In the genomic region with DNA sequence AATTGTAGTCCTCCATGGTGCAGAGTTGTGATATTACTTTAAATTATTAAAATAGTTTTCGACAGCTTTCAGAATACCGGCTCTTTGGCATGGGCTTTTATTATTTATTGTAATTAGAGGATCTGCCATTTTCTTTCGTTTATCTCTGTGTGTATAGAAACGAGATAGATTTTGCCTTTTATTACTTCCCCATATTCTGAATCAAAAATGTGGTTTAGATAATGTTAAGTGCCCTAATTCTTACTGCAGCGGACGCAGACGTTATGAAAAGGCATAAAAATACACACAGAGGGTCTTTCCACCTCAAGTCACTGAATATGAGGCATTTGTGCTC, we compare ENCODE assay signal across 1 cellular context.
TF ChIP-seq lines count a peak whose summit lies in the region.

No MANE protein-coding gene starts in this region.

TF ChIP-seq in IMR-90, 13 proteins besides CTCF, POLR2A, EP300 and RAD21 (continued from another document):
- TF ChIP-seq MAFK (IDR thresholded peaks at IDR 0.05; ENCODE audit: low read depth, low read length) = no peak
- TF ChIP-seq BHLHE40 (IDR thresholded peaks at IDR 0.05; ENCODE audit: low read depth, low read length) = no peak
- no peak for TF ChIP-seq MAZ (IDR thresholded peaks at IDR 0.05; ENCODE audit: borderline replicate concordance, low read depth, low read length)
- no peak for TF ChIP-seq CEBPB (IDR thresholded peaks at IDR 0.05; ENCODE audit: low read depth, low read length)
- TF ChIP-seq MXI1 (IDR thresholded peaks at IDR 0.05; ENCODE audit: borderline replicate concordance, low read depth, low read length) = no peak
- no peak for TF ChIP-seq CHD1 (IDR thresholded peaks at IDR 0.05; ENCODE audit: low read depth, low read length)
- no peak for TF ChIP-seq RCOR1 (IDR thresholded peaks at IDR 0.05; ENCODE audit: insufficient replicate concordance, low read length)
- TF ChIP-seq RFX5 (IDR thresholded peaks at IDR 0.05; ENCODE audit: low read depth, low read length) = no peak
- TF ChIP-seq FOS (IDR thresholded peaks at IDR 0.05; ENCODE audit: low read depth, low read length) = no peak
